In the genomic region with DNA sequence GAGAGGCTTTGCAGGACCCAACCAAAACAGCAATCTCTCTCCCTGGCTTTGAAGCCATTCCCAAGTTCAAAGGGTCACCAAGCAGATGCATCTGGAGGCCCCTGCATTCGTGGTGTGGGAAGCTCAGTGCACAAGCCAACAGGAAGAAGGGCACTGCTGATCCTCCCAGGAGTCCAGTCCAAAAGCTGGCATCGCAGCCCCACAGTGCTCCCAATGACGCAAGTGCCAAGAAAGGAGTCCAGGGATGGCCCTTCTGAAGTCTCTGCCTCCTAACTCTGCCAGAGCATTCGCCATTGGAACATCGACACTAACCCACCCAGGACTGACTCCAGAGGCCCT, we compare ENCODE assay signal across 16 cellular contexts. TPM values are rescaled to one million over a fixed set of nuclear protein-coding genes. Genes with fewer than 3 reads are reported as not detected.
DNase-seq lines count a peak whose midpoint lies in the region; ATAC-seq and TF ChIP-seq lines count a peak whose summit lies in the region.
"Had no signal": no experiment of that assay in that cellular context is flagged by ENCODE, and none has a peak within 500 bp of the region (broad histone marks: within the 10 kb centered on the region; RNA-seq: fewer than 3 reads in every experiment).

No MANE protein-coding gene starts in this region.

- H3K36me3 ChIP-seq in cardiac muscle cell (no peaks in the 10 kb centered on the region), esophagus muscularis mucosa (peaks cover 0 to 9% (median 0%) of the 10 kb centered on the region in 4 donors), muscle layer of colon (ENCODE audit: insufficient read depth, low read length) (no peaks in the 10 kb centered on the region)

- no peak overlapping the region for H3K9ac ChIP-seq in muscle layer of colon (ENCODE audit: low read length)

- TF ChIP-seq CTCF in cardiac muscle cell (IDR thresholded peaks at IDR 0.05; ENCODE audit: low read depth, low read length) (no peak), esophagus muscularis mucosa (IDR thresholded peaks at IDR 0.05) (no peak), type B pancreatic cell (conservative IDR thresholded peaks at IDR 0.05) (no peak)

- H3K36me3 Mint-ChIP-seq in type B pancreatic cell: peaks cover 4% of the 10 kb centered on the region
- peaks cover 0 to 1% of the 10 kb centered on the region in 2 donors for H3K36me3 Mint-ChIP-seq in activated T-cell treated with anti-CD3 and anti-CD28 coated beads, Interleukin-2, amount 50 U/mL, for 72 hours (ENCODE audit: insufficient read depth in 2 of 2)

- H3K9me3 ChIP-seq in cardiac muscle cell (ENCODE audit: low read depth): no peaks in the 10 kb centered on the region
- H3K9me3 ChIP-seq in esophagus muscularis mucosa: no peaks in the 10 kb centered on the region
- no peaks in the 10 kb centered on the region for H3K9me3 ChIP-seq in muscle layer of colon (ENCODE audit: low read length)

- no peak for TF ChIP-seq EP300 in esophagus muscularis mucosa (IDR thresholded peaks at IDR 0.05)

- H3K27me3 Mint-ChIP-seq in type B pancreatic cell: no peaks in the 10 kb centered on the region
- no peaks in the 10 kb centered on the region for H3K27me3 Mint-ChIP-seq in activated T-cell treated with anti-CD3 and anti-CD28 coated beads, Interleukin-2, amount 50 U/mL, for 72 hours (ENCODE audit: low read depth)
- H3K27me3 Mint-ChIP-seq: activated naive CD8-positive, alpha-beta T cell treated with anti-CD3 and anti-CD28 coated beads, Interleukin-2, amount 50 U/mL, for 24 hours had no signal

- WGBS in esophagus muscularis mucosa: 71% methylated on average over 5 of the region's 5 CpGs

- no peak overlapping the region for H3K4me3 Mint-ChIP-seq in type B pancreatic cell
- no peak overlapping the region for H3K4me3 Mint-ChIP-seq in activated T-cell treated with anti-CD3 and anti-CD28 coated beads, Interleukin-2, amount 50 U/mL, for 72 hours
- H3K4me3 Mint-ChIP-seq: activated B cell treated with CpG ODN at 0.5 μM for 24 hours; activated naive CD8-positive, alpha-beta T cell treated with anti-CD3 and anti-CD28 coated beads, Interleukin-2, amount 50 U/mL, for 24 hours had no signal

- intact Hi-C loops in Right ventricle myocardium superior (cut with DNase I): no loop called here
- intact Hi-C loops in esophagus muscularis mucosa (cut with DNase I): no loop called here

- ATAC-seq in Right ventricle myocardium superior (ENCODE audit: poor library complexity) (no peak), GM21529 (IDR thresholded peaks at IDR 0.05; ENCODE audit: unreplicated experiment) (no peak)
- no peak for ATAC-seq in activated T-cell treated with anti-CD3 and anti-CD28 coated beads, Interleukin-2, amount 50 U/mL, for 72 hours (replicated peaks in 1 of 2)
- ATAC-seq: activated naive CD8-positive, alpha-beta T cell treated with anti-CD3 and anti-CD28 coated beads, Interleukin-2, amount 50 U/mL, for 24 hours had no signal

- DNase-seq in cardiac muscle cell (ENCODE audit: low read depth in 1 of 2, low spot score in 1 of 2) (no peak), Right ventricle myocardium superior (no peak), esophagus muscularis mucosa (ENCODE audit: extremely low spot score) (no peak), type B pancreatic cell (ENCODE audit: extremely low spot score, unreplicated experiment) (no peak), inferior parietal cortex (ENCODE audit: extremely low spot score) (no peak)
- no peak for DNase-seq in activated T-cell treated with anti-CD3 and anti-CD28 coated beads, Interleukin-2, amount 50 U/mL, for 72 hours
- DNase-seq: activated B cell treated with CpG ODN at 0.5 μM for 24 hours; activated naive CD8-positive, alpha-beta T cell treated with anti-CD3 and anti-CD28 coated beads, Interleukin-2, amount 50 U/mL, for 24 hours; cortex of kidney; NCI-H1105 treated with DMSO at 0.1 percent for 48 hours; NCI-H446; OCI-M1 had no signal

- H3K27ac ChIP-seq in cardiac muscle cell (peak overlapping the region; percentile 5), esophagus muscularis mucosa (replicated peaks in 1 of 4) (peak overlapping the region in 3 of 4 donors; percentile 34 to 60 (median 40)), muscle layer of colon (ENCODE audit: low read depth, low read length) (peak overlapping the region; percentile 23)

- no peak for TF ChIP-seq POLR2A in esophagus muscularis mucosa (IDR thresholded peaks at IDR 0.05; ENCODE audit: low read depth)

- no peaks in the 10 kb centered on the region for H3K27me3 ChIP-seq in cardiac muscle cell
- H3K27me3 ChIP-seq in esophagus muscularis mucosa: no peaks in the 10 kb centered on the region
- H3K27me3 ChIP-seq in muscle layer of colon (ENCODE audit: control insufficient read depth in 1 of 2, insufficient read depth in 2 of 2, low read length in 2 of 2): no peaks in the 10 kb centered on the region

- H3K4me1 ChIP-seq in cardiac muscle cell (ENCODE audit: low read depth) (peaks cover 45% of the 10 kb centered on the region), esophagus muscularis mucosa (peaks cover 88 to 98% (median 97%) of the 10 kb centered on the region in 4 donors), muscle layer of colon (ENCODE audit: insufficient read depth, low read length) (peaks cover 62% of the 10 kb centered on the region)

- no peaks in the 10 kb centered on the region for H3K9me3 Mint-ChIP-seq in type B pancreatic cell
- H3K9me3 Mint-ChIP-seq in activated T-cell treated with anti-CD3 and anti-CD28 coated beads, Interleukin-2, amount 50 U/mL, for 72 hours: no peaks in the 10 kb centered on the region
- H3K9me3 Mint-ChIP-seq: activated B cell treated with CpG ODN at 0.5 μM for 24 hours; activated naive CD8-positive, alpha-beta T cell treated with anti-CD3 and anti-CD28 coated beads, Interleukin-2, amount 50 U/mL, for 24 hours had no signal

- H3K4me3 ChIP-seq in cardiac muscle cell (no peak overlapping the region), esophagus muscularis mucosa (no peak overlapping the region), muscle layer of colon (ENCODE audit: low read depth in 1 of 2, low read length in 2 of 2) (no peak overlapping the region)
- H3K4me3 ChIP-seq: smooth muscle cell had no signal

- peak overlapping the region; percentile 51 for H3K27ac Mint-ChIP-seq in type B pancreatic cell
- H3K27ac Mint-ChIP-seq in activated T-cell treated with anti-CD3 and anti-CD28 coated beads, Interleukin-2, amount 50 U/mL, for 72 hours: no peak overlapping the region
- H3K27ac Mint-ChIP-seq: activated B cell treated with CpG ODN at 0.5 μM for 24 hours; activated naive CD8-positive, alpha-beta T cell treated with anti-CD3 and anti-CD28 coated beads, Interleukin-2, amount 50 U/mL, for 24 hours had no signal

- H3K4me1 Mint-ChIP-seq in type B pancreatic cell (ENCODE audit: unreplicated experiment): peaks cover 56% of the 10 kb centered on the region
- H3K4me1 Mint-ChIP-seq in activated T-cell treated with anti-CD3 and anti-CD28 coated beads, Interleukin-2, amount 50 U/mL, for 72 hours (ENCODE audit: low read depth): peaks cover 55% of the 10 kb centered on the region
- H3K4me1 Mint-ChIP-seq: activated B cell treated with CpG ODN at 0.5 μM for 24 hours had no signal

RNA-seq across cellular contexts. Expression of gene PXN, which starts 25.1 kb away (rescaled TPM):
- total RNA-seq in cardiac muscle cell (43.8 and 48.6 TPM in 2 replicates), Right ventricle myocardium superior (47.1 TPM), esophagus muscularis mucosa (10 to 100 TPM; 51.9 to 89.4 (median 71.9) TPM), type B pancreatic cell (ENCODE audit: low replicate concordance) (60.7 and 127 TPM in 2 replicates)
- 67.9 TPM in 2 replicates for polyA plus RNA-seq in cardiac muscle cell
- total RNA-seq in activated T-cell treated with anti-CD3 and anti-CD28 coated beads, Interleukin-2, amount 50 U/mL, for 72 hours: 10 to 100 TPM; 80.5 to 89.6 TPM

RNA-seq across cellular contexts. Expression of gene RPLP0, which starts 39.6 kb away (rescaled TPM):
- 3,916 and 4,641 TPM in 2 replicates for total RNA-seq in cardiac muscle cell
- 904 and 1,089 TPM in 2 replicates for polyA plus RNA-seq in cardiac muscle cell
- 693 TPM for total RNA-seq in Right ventricle myocardium superior
- total RNA-seq in esophagus muscularis mucosa: 1,000 to 10,000 TPM; 2,092 to 2,985 (median 2,271) TPM
- 2,585 and 2,806 TPM in 2 replicates for total RNA-seq in type B pancreatic cell (ENCODE audit: low replicate concordance)
- total RNA-seq in activated T-cell treated with anti-CD3 and anti-CD28 coated beads, Interleukin-2, amount 50 U/mL, for 72 hours: 1,000 to 10,000 TPM; 4,846 to 5,223 TPM

RNA-seq across cellular contexts. Expression of gene GCN1, which starts 45.9 kb away (rescaled TPM):
- total RNA-seq in cardiac muscle cell: 59.2 and 76.0 TPM in 2 replicates
- 27.0 and 37.0 TPM in 2 replicates for polyA plus RNA-seq in cardiac muscle cell
- 30.5 TPM for total RNA-seq in Right ventricle myocardium superior
- total RNA-seq in esophagus muscularis mucosa: 10 to 100 TPM; 38.6 to 94.6 (median 49.3) TPM
- total RNA-seq in type B pancreatic cell (ENCODE audit: low replicate concordance): 114 and 130 TPM in 2 replicates
- 100 to 1,000 TPM in 1 of 2 donors, 10 to 100 TPM in 1; 93.1 to 106 TPM for total RNA-seq in activated T-cell treated with anti-CD3 and anti-CD28 coated beads, Interleukin-2, amount 50 U/mL, for 72 hours

RNA-seq across cellular contexts. Expression of gene RNU4-2, which starts 51.2 kb away (rescaled TPM):
- total RNA-seq in cardiac muscle cell (not detected in 2 replicates), Right ventricle myocardium superior (41,112 TPM), esophagus muscularis mucosa (under 1 TPM in 2 of 4 donors, not detected in 2; under 0.01 TPM), type B pancreatic cell (ENCODE audit: low replicate concordance) (6,693 and 9,065 TPM in 2 replicates)
- not detected in 2 replicates for polyA plus RNA-seq in cardiac muscle cell
- 1,000 to 10,000 TPM; 3,117 to 4,201 TPM for total RNA-seq in activated T-cell treated with anti-CD3 and anti-CD28 coated beads, Interleukin-2, amount 50 U/mL, for 72 hours

RNA-seq across cellular contexts. Expression of gene RNU4-1, which starts 52.6 kb away (rescaled TPM):
- total RNA-seq in cardiac muscle cell: not detected in 2 replicates
- polyA plus RNA-seq in cardiac muscle cell: not detected in 2 replicates
- 3,793 TPM for total RNA-seq in Right ventricle myocardium superior
- under 1 TPM in 2 of 4 donors, not detected in 2; under 0.01 TPM for total RNA-seq in esophagus muscularis mucosa
- 4,376 and 7,253 TPM in 2 replicates for total RNA-seq in type B pancreatic cell (ENCODE audit: low replicate concordance)
- 1,000 to 10,000 TPM; 1,839 to 2,627 TPM for total RNA-seq in activated T-cell treated with anti-CD3 and anti-CD28 coated beads, Interleukin-2, amount 50 U/mL, for 72 hours
- polyA plus RNA-seq: neural cell, smooth muscle cell had no signal
